Comparison of ENCODE assay signal across 12 cellular contexts in genomic region chr2:213229814-213230213, GRCh38. TPM values are rescaled to one million over a fixed set of nuclear protein-coding genes. Genes with fewer than 3 reads are reported as not detected.
DNase-seq lines count a peak whose midpoint lies in the region; ATAC-seq, FAIRE-seq and TF ChIP-seq lines count a peak whose summit lies in the region.
"Had no signal": no experiment of that assay in that cellular context is flagged by ENCODE, and none has a peak within 500 bp of the region (broad histone marks: within the 10 kb centered on the region; RNA-seq: fewer than 3 reads in every experiment).

No MANE protein-coding gene starts in this region.

- intact Hi-C loops in pancreas (cut with DNase I) = no loop called here

- H4K91ac ChIP-seq in mesenchymal stem cell (ENCODE audit: low read length) = peak overlapping the region; percentile 50

- no peak for TF ChIP-seq CTCF in pancreas (IDR thresholded peaks at IDR 0.05)

- H2BK5ac ChIP-seq in mesenchymal stem cell (ENCODE audit: low read depth, low read length, poor library complexity, severe bottlenecking) = no peak overlapping the region

- FAIRE-seq in pancreas (lab: Jason Lieb, UNC) = no peak

- H3K27ac Mint-ChIP-seq in T-helper 17 cell = no peak overlapping the region

- peak overlapping the region; percentile 47 for H3K4me2 ChIP-seq in mesenchymal stem cell (ENCODE audit: low read length, poor library complexity, severe bottlenecking)
- H3K4me2 ChIP-seq: SK-N-SH had no signal

- DNase-seq in GM04504 (ENCODE audit: low read depth) (peak; percentile 33), T-helper 17 cell (no peak), mesenchymal stem cell (peak; percentile 52), superior temporal gyrus (ENCODE audit: extremely low spot score) (no peak), pancreas (no peak)
- DNase-seq in activated CD4-positive, alpha-beta T cell treated with anti-CD3 and anti-CD28 coated beads, Interleukin-2, amount 50 U/mL, for 48 hours = no peak
- DNase-seq: DMS79 treated with DMSO at 0.1 percent for 48 hours, NCI-H2171 treated with DMSO at 0.1 percent for 48 hours, SK-N-SH, upper lobe of left lung had no signal

- no peaks in the 10 kb centered on the region for H3K36me3 ChIP-seq in mesenchymal stem cell (ENCODE audit: control insufficient read depth in 1 of 2, insufficient read depth in 2 of 2, low read depth in 1 of 2, low read length in 2 of 2)
- H3K36me3 ChIP-seq in pancreas = no peaks in the 10 kb centered on the region
- H3K36me3 ChIP-seq: upper lobe of left lung had no signal

- no peak overlapping the region for H2AK5ac ChIP-seq in mesenchymal stem cell (ENCODE audit: low read length, severe bottlenecking)

- no peaks in the 10 kb centered on the region for H3K27me3 ChIP-seq in mesenchymal stem cell (ENCODE audit: control insufficient read depth in 1 of 2, insufficient read depth in 1 of 2, low read length in 2 of 2)
- no peaks in the 10 kb centered on the region for H3K27me3 ChIP-seq in pancreas
- H3K27me3 ChIP-seq: upper lobe of left lung had no signal

- no peak overlapping the region for H3K18ac ChIP-seq in mesenchymal stem cell (ENCODE audit: low read depth in 1 of 2, low read length in 2 of 2)

- no peak overlapping the region for H2AFZ ChIP-seq in mesenchymal stem cell (ENCODE audit: low read depth, low read length)

- no peak overlapping the region for H2BK15ac ChIP-seq in mesenchymal stem cell (ENCODE audit: low read depth, poor library complexity, severe bottlenecking)

- H3K79me1 ChIP-seq in mesenchymal stem cell (replicated peaks; ENCODE audit: low read length, poor library complexity, severe bottlenecking) = no peaks in the 10 kb centered on the region

- peak overlapping the region; percentile 64 for H4K8ac ChIP-seq in mesenchymal stem cell (ENCODE audit: low read length)

- WGBS in mesenchymal stem cell = 51% methylated on average over 5 of the region's 8 CpGs
- 72 to 73% methylated on average over 8 of the region's 8 CpGs for WGBS in pancreas, 2 donors

- H3K4me1 Mint-ChIP-seq in T-helper 17 cell = peaks cover 11% of the 10 kb centered on the region

- peak; percentile 24 for ATAC-seq in HG02642 (IDR thresholded peaks at IDR 0.05; ENCODE audit: poor library complexity, unreplicated experiment)
- no peak for ATAC-seq in T-helper 17 cell
- no peak for ATAC-seq in GM21619 (IDR thresholded peaks at IDR 0.05; ENCODE audit: unreplicated experiment)
- ATAC-seq in pancreas = no peak

- peak overlapping the region; percentile 19 for H3K4me3 Mint-ChIP-seq in T-helper 17 cell

- no peak overlapping the region for H2BK12ac ChIP-seq in mesenchymal stem cell (ENCODE audit: low read length in 2 of 2)

- H2BK120ac ChIP-seq in mesenchymal stem cell (ENCODE audit: low read depth, low read length) = no peak overlapping the region

- no peak overlapping the region for H3K9ac ChIP-seq in mesenchymal stem cell (ENCODE audit: low read length)
- H3K9ac ChIP-seq: SK-N-SH had no signal

- H3K4ac ChIP-seq in mesenchymal stem cell (ENCODE audit: low read depth in 1 of 2, low read length in 2 of 2) = no peak overlapping the region

- no peaks in the 10 kb centered on the region for H3K36me3 Mint-ChIP-seq in T-helper 17 cell (ENCODE audit: low read depth)

- H3K27ac ChIP-seq in mesenchymal stem cell (ENCODE audit: low read length, poor library complexity, severe bottlenecking) (no peak overlapping the region), pancreas (no peak overlapping the region)
- H3K27ac ChIP-seq: upper lobe of left lung had no signal

- no peaks in the 10 kb centered on the region for H3K9me3 ChIP-seq in T-helper 17 cell (ENCODE audit: control insufficient read depth, low read length, poor library complexity, severe bottlenecking)
- H3K9me3 ChIP-seq in mesenchymal stem cell (ENCODE audit: control insufficient read depth, low read length) = no peaks in the 10 kb centered on the region
- no peaks in the 10 kb centered on the region for H3K9me3 ChIP-seq in pancreas
- H3K9me3 ChIP-seq: SK-N-SH, upper lobe of left lung had no signal

- H3K27me3 Mint-ChIP-seq in T-helper 17 cell = peaks cover 20% of the 10 kb centered on the region

- H3K23ac ChIP-seq in mesenchymal stem cell (ENCODE audit: low read length in 2 of 2) = no peak overlapping the region

- H3K14ac ChIP-seq in mesenchymal stem cell (ENCODE audit: low read length in 2 of 2) = no peak overlapping the region

- peaks cover 2% of the 10 kb centered on the region for H3K4me1 ChIP-seq in mesenchymal stem cell (ENCODE audit: control insufficient read depth, insufficient read depth, low read depth, low read length)
- no peaks in the 10 kb centered on the region for H3K4me1 ChIP-seq in pancreas
- H3K4me1 ChIP-seq: upper lobe of left lung had no signal

- H3K4me3 ChIP-seq in mesenchymal stem cell (ENCODE audit: insufficient read depth in 1 of 2, low read depth in 1 of 2, low read length in 2 of 2) (no peak overlapping the region), pancreas (no peak overlapping the region)
- H3K4me3 ChIP-seq: upper lobe of left lung had no signal

RNA-seq across cellular contexts. Expression of gene SPAG16, which starts 54.5 kb away (rescaled TPM):
- 1 to 10 TPM; 4.1 to 5.1 TPM for total RNA-seq in T-helper 17 cell
- polyA plus RNA-seq in mesenchymal stem cell (2013, experiment 1 of 2) = 17.9 TPM
- polyA plus RNA-seq in mesenchymal stem cell (2013, experiment 2 of 2) = 18.4 TPM
- 10 to 100 TPM in 5 of 6 donors, 1 to 10 TPM in 1; 9.7 to 21.9 (median 11.6) TPM for total RNA-seq in pancreas
- polyA plus RNA-seq in pancreas = 10 to 100 TPM; 11.1 to 25.7 TPM

Comparison
In these comparisons a context has a peak if more than half of its experiments do, and no peak if none do; other contexts are left out.
1. DNase-seq: peak in GM04504 (single experiment) and mesenchymal stem cell (single experiment); none in T-helper 17 cell (0 of 3), superior temporal gyrus (single experiment), pancreas (0 of 6) and activated CD4-positive, alpha-beta T cell treated with anti-CD3 and anti-CD28 coated beads, Interleukin-2, amount 50 U/mL, for 48 hours (0 of 2).